Comparison of ENCODE assay signal across 22 cellular contexts in the genomic region with DNA sequence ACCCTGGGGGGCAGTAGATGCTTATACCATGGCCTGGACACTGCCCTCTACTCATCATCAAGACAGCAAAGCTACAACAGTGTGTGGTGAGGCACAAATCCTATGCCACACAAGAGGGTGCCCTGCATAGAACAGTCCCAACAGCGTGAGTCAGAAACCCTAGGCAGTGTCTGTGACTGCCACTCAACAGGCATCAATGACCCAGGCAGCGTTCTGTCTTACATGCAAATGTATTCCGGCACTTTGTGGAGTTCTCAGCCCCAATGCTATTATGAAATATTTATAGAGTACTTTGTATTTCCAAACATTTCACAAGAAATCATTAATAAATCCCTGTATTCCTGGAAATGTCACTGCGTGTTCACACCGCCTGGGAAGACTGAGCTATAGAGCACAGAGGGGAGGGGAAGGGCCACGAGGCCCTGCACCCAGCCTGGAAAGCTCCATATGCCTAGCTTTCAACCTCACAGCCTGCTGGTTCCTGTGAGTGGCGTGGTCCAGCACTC.
A peak's percentile ranks its signal among the peaks of the same experiment; 100 is the strongest.
DNase-seq lines count a peak whose midpoint lies in the region; ATAC-seq and TF ChIP-seq lines count a peak whose summit lies in the region.
"Had no signal": no experiment of that assay in that cellular context is flagged by ENCODE, and none has a peak within 500 bp of the region (broad histone marks: within the 10 kb centered on the region; RNA-seq: fewer than 3 reads in every experiment).

No MANE protein-coding gene starts in this region.

- H3K9me3 ChIP-seq in right cardiac atrium (ENCODE audit: control insufficient read depth, low read length) (no peaks in the 10 kb centered on the region), left ventricle myocardium inferior (replicated peaks) (no peaks in the 10 kb centered on the region), lower lobe of right lung (no peaks in the 10 kb centered on the region)

- H3K4me3 ChIP-seq in right cardiac atrium (ENCODE audit: low read length) (no peak overlapping the region), left ventricle myocardium inferior (no peak overlapping the region), lower lobe of right lung (no peak overlapping the region)
- H3K4me3 ChIP-seq: GM23248, K562 had no signal

- ATAC-seq in right cardiac atrium: peak; percentile 13 to 40
- ATAC-seq in lower lobe of right lung: peak; percentile 69 to 88
- ATAC-seq in sciatic nerve: peak; percentile 71
- no peak for ATAC-seq in activated CD4-positive, CD25-positive, alpha-beta regulatory T cell treated with anti-CD3 and anti-CD28 coated beads, Interleukin-2, amount 50 U/mL, for 24 hours
- no peak for ATAC-seq in HG03095 (IDR thresholded peaks at IDR 0.05; ENCODE audit: unreplicated experiment)
- ATAC-seq: HCT116, K562 had no signal

- H3K4me1 ChIP-seq in right cardiac atrium (ENCODE audit: control insufficient read depth, insufficient read depth, low read length) (peaks cover 1% of the 10 kb centered on the region), left ventricle myocardium inferior (peaks cover 8% of the 10 kb centered on the region), lower lobe of right lung (peaks cover 2% of the 10 kb centered on the region)

- H3K36me3 ChIP-seq in left ventricle myocardium inferior (peaks cover 64% of the 10 kb centered on the region), lower lobe of right lung (peaks cover 81% of the 10 kb centered on the region)

- DNase-seq in right cardiac atrium (no peak), left ventricle myocardium inferior (no peak), lower lobe of right lung (no peak), sciatic nerve (ENCODE audit: low spot score) (no peak), NOMO-1 treated with DMSO at 0.1 percent for 48 hours (lab: John Stamatoyannopoulos, UW; ENCODE audit: unreplicated experiment) (no peak)
- no peak for DNase-seq in activated CD8-positive, alpha-beta memory T cell treated with anti-CD3 and anti-CD28 coated beads, Interleukin-2, amount 50 U/mL, for 4 hours
- DNase-seq: 8988T; Calu3; CD4-positive, alpha-beta memory T cell; DMS53; GM23248; NCI-H1417; NCI-H1930; NCI-H2171; NCI-H446 treated with DMSO at 0.1 percent for 48 hours; NK-92 treated with Interleukin-12 subunit alpha and Interleukin-12 subunit beta, amount 100 ng/mL, for 24 hours; RPMI8226; SIG-M5 had no signal

- TF ChIP-seq CTCF in left ventricle myocardium inferior (IDR thresholded peaks at IDR 0.05; ENCODE audit: borderline replicate concordance) (no peak), lower lobe of right lung (IDR thresholded peaks at IDR 0.05) (no peak)

- no peak overlapping the region for H3K27ac ChIP-seq in right cardiac atrium (ENCODE audit: low read length)
- no peak overlapping the region for H3K27ac ChIP-seq in left ventricle myocardium inferior (replicated peaks)
- H3K27ac ChIP-seq in lower lobe of right lung: no peak overlapping the region
- H3K27ac ChIP-seq: GM23248 had no signal

- WGBS in right cardiac atrium: 93% methylated on average over 7 of the region's 7 CpGs

- H3K27me3 ChIP-seq in right cardiac atrium (ENCODE audit: control insufficient read depth, insufficient read depth) (no peaks in the 10 kb centered on the region), left ventricle myocardium inferior (ENCODE audit: low read depth) (no peaks in the 10 kb centered on the region), lower lobe of right lung (ENCODE audit: low read depth) (no peaks in the 10 kb centered on the region)

- intact Hi-C loops in right cardiac atrium (cut with DNase I): no loop called here
- intact Hi-C loops in left ventricle myocardium inferior (cut with micrococcal nuclease): no loop called here
- intact Hi-C loops in lower lobe of right lung (cut with DNase I): no loop called here
- intact Hi-C loops in sciatic nerve (cut with DNase I): no loop called here

Comparison
In these comparisons a context has a peak if more than half of its experiments do, and no peak if none do; other contexts are left out.
1. ATAC-seq: peak in right cardiac atrium (2 of 2), lower lobe of right lung (2 of 2) and sciatic nerve (single experiment); none in activated CD4-positive, CD25-positive, alpha-beta regulatory T cell treated with anti-CD3 and anti-CD28 coated beads, Interleukin-2, amount 50 U/mL, for 24 hours (0 of 2) and HG03095 (single experiment).